ENCODE assay signal across 18 cellular contexts in genomic region chr2:45533771-45534170, GRCh38.
"Had no signal": no experiment of that assay in that cellular context is flagged by ENCODE, and none has a peak within 500 bp of the region (broad histone marks: within the 10 kb centered on the region; RNA-seq: fewer than 3 reads in every experiment).

No MANE protein-coding gene starts in this region.

- H3K27ac ChIP-seq: dorsolateral prefrontal cortex, left ventricle myocardium inferior, pancreas, sigmoid colon, tibial nerve, uterus had no signal

- H3K4me3 ChIP-seq: dorsolateral prefrontal cortex, left ventricle myocardium inferior, mucosa of descending colon, pancreas, sigmoid colon, tibial nerve, uterus had no signal

- DNase-seq: activated CD4-positive, alpha-beta T cell treated with anti-CD3 and anti-CD28 coated beads, Interleukin-2, amount 10 ng/mL, durations not matched to agents 24 days and 14 days; activated CD4-positive, CD25-positive, alpha-beta regulatory T cell; activated CD8-positive, alpha-beta memory T cell treated with anti-CD3 and anti-CD28 coated beads, Interleukin-2, amount 50 U/mL, for 48 hours; activated gamma-delta T cell treated with Interleukin-2 at 50 U/mL for 16 hours; activated naive CD8-positive, alpha-beta T cell treated with anti-CD3 and anti-CD28 coated beads for 36 hours; activated T-cell treated with anti-CD3 and anti-CD28 coated beads, Interleukin-2, amount 50 U/mL, for 72 hours; dorsolateral prefrontal cortex; hypothalamus; left ventricle myocardium inferior; mucosa of descending colon; naive thymus-derived CD4-positive, alpha-beta T cell; pancreas; sigmoid colon; stimulated activated CD4-positive, alpha-beta T cell treated with anti-CD3 and anti-CD28 coated beads, Interleukin-2, amount 100 ng/mL, for 48 hours; stimulated activated naive CD4-positive, alpha-beta T cell; substantia nigra; uterus had no signal

- ATAC-seq: activated T-cell treated with anti-CD3 and anti-CD28 coated beads, Interleukin-2, amount 50 U/mL, for 72 hours; mucosa of descending colon; naive thymus-derived CD4-positive, alpha-beta T cell; pancreas had no signal

- H3K4me1 ChIP-seq: left ventricle myocardium inferior, pancreas, sigmoid colon, tibial nerve, uterus had no signal

- H3K36me3 ChIP-seq: left ventricle myocardium inferior, pancreas, uterus had no signal

- H3K27me3 ChIP-seq: dorsolateral prefrontal cortex, pancreas, sigmoid colon, tibial nerve, uterus had no signal

- H3K9me3 ChIP-seq: left ventricle myocardium inferior, mucosa of descending colon, pancreas, sigmoid colon, tibial nerve, uterus had no signal
